In genomic region chrX:107054978-107055377, GRCh38 we compare ENCODE assay signal across 32 cellular contexts.
"Had no signal": no experiment of that assay in that cellular context is flagged by ENCODE, and none has a peak within 500 bp of the region (broad histone marks: within the 10 kb centered on the region; RNA-seq: fewer than 3 reads in every experiment).

No MANE protein-coding gene starts in this region.

- H3K4me3 Mint-ChIP-seq: activated B cell treated with CpG ODN at 0.5 μM for 24 hours; activated CD4-positive, alpha-beta memory T cell treated with anti-CD3 and anti-CD28 coated beads for 36 hours; activated CD4-positive, alpha-beta memory T cell treated with anti-CD3 and anti-CD28 coated beads, Interleukin-2, amount 10 ng/mL, durations not matched to agents 7 days and 5 days; activated CD4-positive, alpha-beta T cell treated with anti-CD3 and anti-CD28 coated beads for 36 hours; activated CD4-positive, alpha-beta T cell treated with anti-CD3 and anti-CD28 coated beads, Interleukin-2, amount 10 ng/mL, durations not matched to agents 24 days and 14 days; activated CD4-positive, alpha-beta T cell treated with anti-CD3 and anti-CD28 coated beads, Interleukin-2, amount 10 ng/mL, durations not matched to agents 7 days and 5 days; activated CD8-positive, alpha-beta memory T cell treated with anti-CD3 and anti-CD28 coated beads, Interleukin-2, amount 10 ng/mL, durations not matched to agents 7 days and 5 days; activated CD8-positive, alpha-beta T cell treated with anti-CD3 and anti-CD28 coated beads for 36 hours; activated CD8-positive, alpha-beta T cell treated with anti-CD3 and anti-CD28 coated beads, Interleukin-2, amount 10 ng/mL, durations not matched to agents 7 days and 5 days; T-helper 1 cell treated with Interleukin-12 subunit alpha and Interleukin-12 subunit beta and Interleukin-4 antibody, amounts not matched to agents 30 μg/mL and 1 μg/mL, for 36 hours; T-helper 17 cell; T-helper 2 cell treated with Interferon-gamma antibody and Interleukin-4, amounts not matched to agents 5 μg/mL and 100 μg/mL, for 36 hours; WTC11 had no signal

- DNase-seq: activated B cell treated with CpG ODN at 0.5 μM for 24 hours; activated CD4-positive, alpha-beta memory T cell treated with anti-CD3 and anti-CD28 coated beads for 36 hours; activated CD4-positive, alpha-beta memory T cell treated with anti-CD3 and anti-CD28 coated beads, Interleukin-2, amount 10 ng/mL, durations not matched to agents 7 days and 5 days; activated CD4-positive, alpha-beta T cell treated with anti-CD3 and anti-CD28 coated beads for 1 hour; activated CD4-positive, alpha-beta T cell treated with anti-CD3 and anti-CD28 coated beads for 36 hours; activated CD4-positive, alpha-beta T cell treated with anti-CD3 and anti-CD28 coated beads for 4 hours; activated CD4-positive, alpha-beta T cell treated with anti-CD3 and anti-CD28 coated beads for 48 hours; activated CD4-positive, alpha-beta T cell treated with anti-CD3 and anti-CD28 coated beads, Interleukin-2, amount 10 ng/mL, durations not matched to agents 24 days and 14 days; activated CD4-positive, alpha-beta T cell treated with anti-CD3 and anti-CD28 coated beads, Interleukin-2, amount 10 ng/mL, durations not matched to agents 7 days and 5 days; activated CD4-positive, alpha-beta T cell treated with anti-CD3 and anti-CD28 coated beads, Interleukin-2, amount 50 U/mL, for 1 hour; activated CD4-positive, alpha-beta T cell treated with anti-CD3 and anti-CD28 coated beads, Interleukin-2, amount 50 U/mL, for 4 hours; activated CD4-positive, alpha-beta T cell treated with anti-CD3 and anti-CD28 coated beads, Interleukin-2, amount 50 U/mL, for 48 hours; activated CD4-positive, CD25-positive, alpha-beta regulatory T cell; activated CD4-positive, CD25-positive, alpha-beta regulatory T cell treated with anti-CD3 and anti-CD28 coated beads, Interleukin-2, amount 50 U/mL, for 72 hours; activated CD8-positive, alpha-beta memory T cell treated with anti-CD3 and anti-CD28 coated beads for 24 hours; activated CD8-positive, alpha-beta memory T cell treated with anti-CD3 and anti-CD28 coated beads, Interleukin-2, amount 10 ng/mL, durations not matched to agents 7 days and 5 days; activated CD8-positive, alpha-beta memory T cell treated with anti-CD3 and anti-CD28 coated beads, Interleukin-2, amount 50 U/mL, for 4 hours; activated CD8-positive, alpha-beta memory T cell treated with anti-CD3 and anti-CD28 coated beads, Interleukin-2, amount 50 U/mL, for 48 hours; activated CD8-positive, alpha-beta T cell treated with anti-CD3 and anti-CD28 coated beads for 36 hours; activated CD8-positive, alpha-beta T cell treated with anti-CD3 and anti-CD28 coated beads, Interleukin-2, amount 10 ng/mL, durations not matched to agents 7 days and 5 days; activated T-cell treated with anti-CD3 and anti-CD28 coated beads for 4 hours; activated T-cell treated with anti-CD3 and anti-CD28 coated beads, Interleukin-2, amount 50 U/mL, for 1 hour; T-helper 17 cell; T-helper 2 cell; T-helper 9 cell; WERI-Rb-1 had no signal

- H3K36me3 ChIP-seq: WERI-Rb-1 had no signal

- H3K27me3 Mint-ChIP-seq: activated B cell treated with CpG ODN at 0.5 μM for 24 hours; activated CD4-positive, alpha-beta memory T cell treated with anti-CD3 and anti-CD28 coated beads for 36 hours; activated CD4-positive, alpha-beta memory T cell treated with anti-CD3 and anti-CD28 coated beads, Interleukin-2, amount 10 ng/mL, durations not matched to agents 7 days and 5 days; activated CD4-positive, alpha-beta T cell treated with anti-CD3 and anti-CD28 coated beads for 36 hours; activated CD4-positive, alpha-beta T cell treated with anti-CD3 and anti-CD28 coated beads, Interleukin-2, amount 10 ng/mL, durations not matched to agents 24 days and 14 days; activated CD4-positive, alpha-beta T cell treated with anti-CD3 and anti-CD28 coated beads, Interleukin-2, amount 10 ng/mL, durations not matched to agents 7 days and 5 days; activated CD8-positive, alpha-beta memory T cell treated with anti-CD3 and anti-CD28 coated beads, Interleukin-2, amount 10 ng/mL, durations not matched to agents 7 days and 5 days; activated CD8-positive, alpha-beta T cell treated with anti-CD3 and anti-CD28 coated beads for 36 hours; T-helper 17 cell had no signal

- ATAC-seq: activated CD4-positive, alpha-beta T cell treated with anti-CD3 and anti-CD28 coated beads for 36 hours; activated CD4-positive, CD25-positive, alpha-beta regulatory T cell treated with anti-CD3 and anti-CD28 coated beads, Interleukin-2, amount 50 U/mL, for 24 hours; activated CD8-positive, alpha-beta memory T cell treated with anti-CD3 and anti-CD28 coated beads, Interleukin-2, amount 10 ng/mL, durations not matched to agents 7 days and 5 days; activated CD8-positive, alpha-beta T cell treated with anti-CD3 and anti-CD28 coated beads for 36 hours; activated CD8-positive, alpha-beta T cell treated with anti-CD3 and anti-CD28 coated beads, Interleukin-2, amount 10 ng/mL, durations not matched to agents 7 days and 5 days; T-helper 17 cell; WTC11 had no signal

- H3K36me3 Mint-ChIP-seq: activated CD8-positive, alpha-beta memory T cell treated with anti-CD3 and anti-CD28 coated beads, Interleukin-2, amount 10 ng/mL, durations not matched to agents 7 days and 5 days; WTC11 had no signal

- H3K9me3 Mint-ChIP-seq: activated B cell treated with CpG ODN at 0.5 μM for 24 hours; activated CD4-positive, alpha-beta T cell treated with anti-CD3 and anti-CD28 coated beads, Interleukin-2, amount 10 ng/mL, durations not matched to agents 24 days and 14 days; T-helper 1 cell treated with Interleukin-12 subunit alpha and Interleukin-12 subunit beta and Interleukin-4 antibody, amounts not matched to agents 30 μg/mL and 1 μg/mL, for 36 hours; T-helper 2 cell treated with Interferon-gamma antibody and Interleukin-4, amounts not matched to agents 5 μg/mL and 100 μg/mL, for 36 hours had no signal

- FAIRE-seq: TTC549 had no signal

- H3K4me1 Mint-ChIP-seq: activated B cell treated with CpG ODN at 0.5 μM for 24 hours; activated CD4-positive, alpha-beta memory T cell treated with anti-CD3 and anti-CD28 coated beads, Interleukin-2, amount 10 ng/mL, durations not matched to agents 7 days and 5 days; activated CD4-positive, alpha-beta T cell treated with anti-CD3 and anti-CD28 coated beads for 36 hours; activated CD4-positive, alpha-beta T cell treated with anti-CD3 and anti-CD28 coated beads, Interleukin-2, amount 10 ng/mL, durations not matched to agents 24 days and 14 days; activated CD4-positive, alpha-beta T cell treated with anti-CD3 and anti-CD28 coated beads, Interleukin-2, amount 10 ng/mL, durations not matched to agents 7 days and 5 days; activated CD8-positive, alpha-beta memory T cell treated with anti-CD3 and anti-CD28 coated beads, Interleukin-2, amount 10 ng/mL, durations not matched to agents 7 days and 5 days; T-helper 17 cell had no signal

- H3K27ac Mint-ChIP-seq: activated B cell treated with CpG ODN at 0.5 μM for 24 hours; activated CD4-positive, alpha-beta memory T cell treated with anti-CD3 and anti-CD28 coated beads for 36 hours; activated CD4-positive, alpha-beta memory T cell treated with anti-CD3 and anti-CD28 coated beads, Interleukin-2, amount 10 ng/mL, durations not matched to agents 7 days and 5 days; activated CD4-positive, alpha-beta T cell treated with anti-CD3 and anti-CD28 coated beads for 36 hours; activated CD4-positive, alpha-beta T cell treated with anti-CD3 and anti-CD28 coated beads, Interleukin-2, amount 10 ng/mL, durations not matched to agents 24 days and 14 days; activated CD4-positive, alpha-beta T cell treated with anti-CD3 and anti-CD28 coated beads, Interleukin-2, amount 10 ng/mL, durations not matched to agents 7 days and 5 days; activated CD8-positive, alpha-beta memory T cell treated with anti-CD3 and anti-CD28 coated beads, Interleukin-2, amount 10 ng/mL, durations not matched to agents 7 days and 5 days; activated CD8-positive, alpha-beta T cell treated with anti-CD3 and anti-CD28 coated beads for 36 hours; activated CD8-positive, alpha-beta T cell treated with anti-CD3 and anti-CD28 coated beads, Interleukin-2, amount 10 ng/mL, durations not matched to agents 7 days and 5 days; T-helper 1 cell treated with Interleukin-12 subunit alpha and Interleukin-12 subunit beta and Interleukin-4 antibody, amounts not matched to agents 30 μg/mL and 1 μg/mL, for 36 hours; T-helper 17 cell; T-helper 2 cell treated with Interferon-gamma antibody and Interleukin-4, amounts not matched to agents 5 μg/mL and 100 μg/mL, for 36 hours; WTC11 had no signal

- H3K27ac ChIP-seq: VCaP, WERI-Rb-1 had no signal
